30 cellular contexts compared by ENCODE assay signal in genomic region chr3:65878831-65879230, GRCh38.
A peak's percentile ranks its signal among the peaks of the same experiment; 100 is the strongest.
DNase-seq lines count a peak whose midpoint lies in the region; ATAC-seq, FAIRE-seq and TF ChIP-seq lines count a peak whose summit lies in the region.
"Had no signal": no experiment of that assay in that cellular context is flagged by ENCODE, and none has a peak within 500 bp of the region (broad histone marks: within the 10 kb centered on the region; RNA-seq: fewer than 3 reads in every experiment).

No MANE protein-coding gene starts in this region.

- POLR2A ChIA-PET in H1 (lab: Charles Lee; ENCODE audit: partially characterized antibody) = no interaction called here

- TF ChIP-seq CTCF in H9 (conservative IDR thresholded peaks at IDR 0.05) (no peak), H1 (IDR thresholded peaks at IDR 0.05; ENCODE audit: control extremely low read depth in 1 of 3, insufficient read depth in 1 of 3, low read depth in 1 of 3, low read length in 3 of 3) (no peak), left lung (IDR thresholded peaks at IDR 0.05) (no peak)

- no peak overlapping the region for H3T11ph ChIP-seq in H9 (ENCODE audit: low read length)

- no peak overlapping the region for H3K9ac ChIP-seq in H9 (ENCODE audit: extremely low read depth, insufficient read length, low read length)
- H3K9ac ChIP-seq in H1 (replicated peaks in 1 of 4; ENCODE audit: extremely low read depth in 1 of 4, low read depth in 3 of 4, low read length in 3 of 4) = no peak overlapping the region
- H3K9ac ChIP-seq in mesenchymal stem cell (ENCODE audit: low read length) = no peak overlapping the region

- H3K27ac ChIP-seq in H9 (ENCODE audit: insufficient read length, low read depth, low read length) (peak overlapping the region; percentile 52), H1 (ENCODE audit: low read depth, low read length) (no peak overlapping the region), mesenchymal stem cell (ENCODE audit: low read length, poor library complexity, severe bottlenecking) (no peak overlapping the region), left lung (no peak overlapping the region)
- H3K27ac ChIP-seq: colonic mucosa, lower lobe of right lung, RWPE1, SJSA1, tibial nerve had no signal

- H3K27ac Mint-ChIP-seq in H9 = peak overlapping the region; percentile 70 to 92 (median 91); a peak in 6 of 7 replicates
- H3K27ac Mint-ChIP-seq in stimulated activated naive CD8-positive, alpha-beta T cell treated with anti-CD3 and anti-CD28 coated beads, Interleukin-15, amount 100 ng/mL, for 72 hours = no peak overlapping the region
- H3K27ac Mint-ChIP-seq: activated CD4-positive, alpha-beta T cell treated with anti-CD3 and anti-CD28 coated beads, Interleukin-2, amount 10 ng/mL, durations not matched to agents 7 days and 5 days; activated naive CD8-positive, alpha-beta T cell treated with anti-CD3 and anti-CD28 coated beads for 36 hours; CD8-positive, alpha-beta T cell; naive thymus-derived CD8-positive, alpha-beta T cell had no signal

- H4K91ac ChIP-seq in H9 (ENCODE audit: insufficient read length, low read depth, low read length) (no peak overlapping the region), H1 (replicated peaks; ENCODE audit: insufficient read length, low read length) (no peak overlapping the region), mesenchymal stem cell (ENCODE audit: low read length) (peak overlapping the region; percentile 12)

- no peak overlapping the region for H4K8ac ChIP-seq in H9 (replicated peaks; ENCODE audit: insufficient read length, low read depth, low read length)
- peak overlapping the region; percentile 75 for H4K8ac ChIP-seq in H1 (ENCODE audit: extremely low read depth, insufficient read depth, low read length)
- no peak overlapping the region for H4K8ac ChIP-seq in mesenchymal stem cell (ENCODE audit: low read length)

- H3K4me3 Mint-ChIP-seq in H9 = peak overlapping the region in 1 of 2 experiments; percentile 69; a peak in 3 of 5 replicates
- no peak overlapping the region for H3K4me3 Mint-ChIP-seq in stimulated activated naive CD8-positive, alpha-beta T cell treated with anti-CD3 and anti-CD28 coated beads, Interleukin-15, amount 100 ng/mL, for 72 hours
- H3K4me3 Mint-ChIP-seq: activated CD4-positive, alpha-beta T cell treated with anti-CD3 and anti-CD28 coated beads, Interleukin-2, amount 10 ng/mL, durations not matched to agents 7 days and 5 days; activated naive CD8-positive, alpha-beta T cell treated with anti-CD3 and anti-CD28 coated beads for 36 hours; activated T-cell treated with anti-CD3 and anti-CD28 coated beads, Interleukin-2, amount 50 U/mL, for 4 hours; CD8-positive, alpha-beta T cell; naive thymus-derived CD8-positive, alpha-beta T cell had no signal

- intact Hi-C loops in left lung (cut with DNase I) = no loop called here

- H4K20me1 ChIP-seq in H9 (ENCODE audit: control insufficient read depth, insufficient read depth, insufficient read length) (no peaks in the 10 kb centered on the region), H1 (replicated peaks in 1 of 2; ENCODE audit: control insufficient read depth in 1 of 2, insufficient read depth in 2 of 2, low read length in 2 of 2) (no peaks in the 10 kb centered on the region)

- FAIRE-seq in H1 (lab: Jason Lieb, UNC) = peak; percentile 28
- FAIRE-seq: bronchial epithelial cell had no signal

- TF ChIP-seq RAD21 in H1 (IDR thresholded peaks at IDR 0.05 in 1 of 2, conservative IDR thresholded peaks at IDR 0.05 in 1 of 2; ENCODE audit: low read depth in 2 of 2, low read length in 2 of 2) = no peak

- H3K36me3 ChIP-seq in H1 (ENCODE audit: control insufficient read depth in 2 of 4, insufficient read depth in 4 of 4, low read length in 3 of 4) (no peaks in the 10 kb centered on the region), mesenchymal stem cell (ENCODE audit: control insufficient read depth in 1 of 2, insufficient read depth in 2 of 2, low read depth in 1 of 2, low read length in 2 of 2) (no peaks in the 10 kb centered on the region), left lung (no peaks in the 10 kb centered on the region)
- H3K36me3 ChIP-seq: BE2C, colonic mucosa, lower lobe of right lung, SJSA1, tibial nerve had no signal

- H3K4me2 ChIP-seq in H9 (ENCODE audit: insufficient read depth, insufficient read length, low read length) (no peak overlapping the region), H1 (ENCODE audit: insufficient read depth in 1 of 2, low read depth in 2 of 2, low read length in 2 of 2) (peak overlapping the region; percentile 28 to 30; a peak in 3 of 4 replicates), mesenchymal stem cell (ENCODE audit: low read length, poor library complexity, severe bottlenecking) (no peak overlapping the region)

- H2BK20ac ChIP-seq in H9 (ENCODE audit: low read depth, low read length, poor library complexity, severe bottlenecking) (no peak overlapping the region), H1 (ENCODE audit: low read length) (no peak overlapping the region)

- no peaks in the 10 kb centered on the region for H3K23me2 ChIP-seq in H9 (ENCODE audit: insufficient read length, low read depth, low read length, poor library complexity, severe bottlenecking)
- no peaks in the 10 kb centered on the region for H3K23me2 ChIP-seq in H1 (ENCODE audit: low read depth, low read length)

- H2BK15ac ChIP-seq in H9 (ENCODE audit: low read depth, low read length) = no peak overlapping the region
- no peak overlapping the region for H2BK15ac ChIP-seq in H1 (ENCODE audit: low read length)
- no peak overlapping the region for H2BK15ac ChIP-seq in mesenchymal stem cell (ENCODE audit: low read depth, poor library complexity, severe bottlenecking)

- no peaks in the 10 kb centered on the region for H3K27me3 ChIP-seq in H9 (ENCODE audit: insufficient read depth, low read length)
- no peaks in the 10 kb centered on the region for H3K27me3 ChIP-seq in H1 (replicated peaks in 1 of 4; ENCODE audit: control insufficient read depth in 3 of 4, extremely low read depth in 1 of 4, insufficient read depth in 3 of 4, low read length in 3 of 4)
- no peaks in the 10 kb centered on the region for H3K27me3 ChIP-seq in mesenchymal stem cell (ENCODE audit: control insufficient read depth in 1 of 2, insufficient read depth in 1 of 2, low read length in 2 of 2)
- H3K27me3 ChIP-seq in left lung = no peaks in the 10 kb centered on the region
- H3K27me3 ChIP-seq: BE2C, colonic mucosa, SJSA1, tibial nerve had no signal

- H3K56ac ChIP-seq in H9 (ENCODE audit: insufficient read length, low read depth, low read length) (no peak overlapping the region), H1 (replicated peaks; ENCODE audit: insufficient read length, low read depth, low read length) (no peak overlapping the region)

- H2AK5ac ChIP-seq in H9 (ENCODE audit: insufficient read length, low read length) (no peak overlapping the region), H1 (ENCODE audit: low read depth, low read length) (no peak overlapping the region), mesenchymal stem cell (ENCODE audit: low read length, severe bottlenecking) (peak overlapping the region; percentile 18)

- no peak overlapping the region for H2BK120ac ChIP-seq in H9 (ENCODE audit: low read depth, low read length, poor library complexity, severe bottlenecking)
- H2BK120ac ChIP-seq in H1 (replicated peaks; ENCODE audit: low read depth, low read length) = no peak overlapping the region
- H2BK120ac ChIP-seq in mesenchymal stem cell (ENCODE audit: low read depth, low read length) = no peak overlapping the region

- no peak overlapping the region for H4K5ac ChIP-seq in H9 (ENCODE audit: insufficient read length, low read depth, low read length)
- no peak overlapping the region for H4K5ac ChIP-seq in H1 (ENCODE audit: insufficient read length, low read depth, low read length)

- no peak overlapping the region for H2BK12ac ChIP-seq in H9 (ENCODE audit: insufficient read length, low read depth, low read length)
- H2BK12ac ChIP-seq in H1 (ENCODE audit: low read depth, low read length) = 0 out of 2 replicates have a peak overlapping the region, but pooled peaks have one; percentile 32
- H2BK12ac ChIP-seq in mesenchymal stem cell (ENCODE audit: low read length in 2 of 2) = no peak overlapping the region

- no peak overlapping the region for H3K18ac ChIP-seq in H9 (ENCODE audit: insufficient read length, low read depth, low read length)
- H3K18ac ChIP-seq in H1 (ENCODE audit: extremely low read depth, low read length) = no peak overlapping the region
- no peak overlapping the region for H3K18ac ChIP-seq in mesenchymal stem cell (ENCODE audit: low read depth in 1 of 2, low read length in 2 of 2)

- no peak for TF ChIP-seq EP300 in H1 (IDR thresholded peaks at IDR 0.05; ENCODE audit: borderline replicate concordance in 1 of 2, low read depth in 2 of 2, low read length in 2 of 2)

- H2BK5ac ChIP-seq in H9 (ENCODE audit: insufficient read length, low read length) = no peak overlapping the region
- H2BK5ac ChIP-seq in H1 (ENCODE audit: low read depth, low read length) = peak overlapping the region; percentile 63; the same call in 1 of the 2 replicates
- no peak overlapping the region for H2BK5ac ChIP-seq in mesenchymal stem cell (ENCODE audit: low read depth, low read length, poor library complexity, severe bottlenecking)

- no peak for TF ChIP-seq POLR2A in H1 (IDR thresholded peaks at IDR 0.05; ENCODE audit: control extremely low read depth in 1 of 2, low read depth in 2 of 2, low read length in 2 of 2)

- no peaks in the 10 kb centered on the region for H3K9me3 ChIP-seq in H9 (ENCODE audit: control insufficient read depth, low read depth, low read length)
- no peaks in the 10 kb centered on the region for H3K9me3 ChIP-seq in H1 (ENCODE audit: insufficient read depth in 2 of 2, low read depth in 1 of 2, low read length in 1 of 2)
- H3K9me3 ChIP-seq in mesenchymal stem cell (ENCODE audit: control insufficient read depth, low read length) = no peaks in the 10 kb centered on the region
- no peaks in the 10 kb centered on the region for H3K9me3 ChIP-seq in left lung
- H3K9me3 ChIP-seq: BE2C, colonic mucosa, lower lobe of right lung, SJSA1 had no signal

- WGBS in H9 (ENCODE audit: extremely low coverage, insufficient read length, low lambda C conversion rate) = no CpG with 5 or more reads among the region's 6 CpGs
- 57% methylated on average over 6 of the region's 6 CpGs; no CpG with 5 or more reads in 1 of the 2 experiments for WGBS in H1 (ENCODE audit: extremely low coverage in 1 of 2, insufficient coverage in 1 of 2, insufficient read length in 1 of 2, insufficient replicate concordance in 2 of 2, low coverage in 1 of 2, low lambda C conversion rate in 2 of 2, missing lambda C conversion rate in 1 of 2), 2 experiments
- WGBS in mesenchymal stem cell = 69% methylated on average over 5 of the region's 6 CpGs

- no peak overlapping the region for H3K4ac ChIP-seq in H9 (ENCODE audit: low read depth, low read length)
- H3K4ac ChIP-seq in H1 (replicated peaks; ENCODE audit: insufficient read length, low read depth, low read length) = no peak overlapping the region
- H3K4ac ChIP-seq in mesenchymal stem cell (ENCODE audit: low read depth in 1 of 2, low read length in 2 of 2) = no peak overlapping the region

- H3K4me1 Mint-ChIP-seq in H9 = peaks cover 29 to 30% of the 10 kb centered on the region in 2 experiments
- H3K4me1 Mint-ChIP-seq in stimulated activated naive CD8-positive, alpha-beta T cell treated with anti-CD3 and anti-CD28 coated beads, Interleukin-15, amount 100 ng/mL, for 72 hours = no peaks in the 10 kb centered on the region
- H3K4me1 Mint-ChIP-seq: activated CD4-positive, alpha-beta T cell treated with anti-CD3 and anti-CD28 coated beads, Interleukin-2, amount 10 ng/mL, durations not matched to agents 7 days and 5 days; activated naive CD8-positive, alpha-beta T cell treated with anti-CD3 and anti-CD28 coated beads for 36 hours; naive thymus-derived CD8-positive, alpha-beta T cell had no signal

- H3K9me3 Mint-ChIP-seq in H9 = no peaks in the 10 kb centered on the region
- H3K9me3 Mint-ChIP-seq in stimulated activated naive CD8-positive, alpha-beta T cell treated with anti-CD3 and anti-CD28 coated beads, Interleukin-15, amount 100 ng/mL, for 72 hours = peaks cover 0 to 6% of the 10 kb centered on the region in 2 donors
- H3K9me3 Mint-ChIP-seq: activated CD4-positive, alpha-beta T cell treated with anti-CD3 and anti-CD28 coated beads, Interleukin-2, amount 10 ng/mL, durations not matched to agents 7 days and 5 days; activated naive CD8-positive, alpha-beta T cell treated with anti-CD3 and anti-CD28 coated beads for 36 hours; CD8-positive, alpha-beta T cell had no signal

- H2AFZ ChIP-seq in H9 (ENCODE audit: low read length) = no peak overlapping the region
- H2AFZ ChIP-seq in H1 (ENCODE audit: low read length) = no peak overlapping the region
- H2AFZ ChIP-seq in mesenchymal stem cell (ENCODE audit: low read depth, low read length) = no peak overlapping the region

- peak overlapping the region in 1 of 4 experiments; percentile 2; a peak in 1 of 8 replicates for H3K4me3 ChIP-seq in H1 (ENCODE audit: extremely low read depth in 1 of 4, insufficient read depth in 2 of 4, low read depth in 3 of 4, low read length in 4 of 4)
- no peak overlapping the region for H3K4me3 ChIP-seq in mesenchymal stem cell (ENCODE audit: insufficient read depth in 1 of 2, low read depth in 1 of 2, low read length in 2 of 2)
- H3K4me3 ChIP-seq in left lung = no peak overlapping the region
- H3K4me3 ChIP-seq: colonic mucosa, lower lobe of right lung, SJSA1, tibial nerve had no signal

- DNase-seq in H9 = peak; percentile 66
- DNase-seq in NCI-H2081 treated with DMSO at 0.1 percent for 48 hours (lab: John Stamatoyannopoulos, UW) = peak; percentile 2
- DNase-seq in H1 (ENCODE audit: low read depth in 1 of 2, low spot score in 2 of 2) = peak in 1 of 2 experiments; percentile 50
- no peak for DNase-seq in mesenchymal stem cell
- no peak for DNase-seq in stimulated activated naive CD8-positive, alpha-beta T cell treated with anti-CD3 and anti-CD28 coated beads, Interleukin-15, amount 100 ng/mL, for 72 hours
- no peak for DNase-seq in left lung
- DNase-seq: ACHN; activated CD4-positive, alpha-beta T cell treated with anti-CD3 and anti-CD28 coated beads, Interleukin-2, amount 10 ng/mL, durations not matched to agents 7 days and 5 days; activated gamma-delta T cell; activated naive CD8-positive, alpha-beta T cell treated with anti-CD3 and anti-CD28 coated beads for 36 hours; activated T-cell treated with anti-CD3 and anti-CD28 coated beads, Interleukin-2, amount 50 U/mL, for 4 hours; anterior cingulate cortex; BE2C; CD8-positive, alpha-beta T cell; colonic mucosa; DMS 273 treated with DMSO at 0.1 percent for 48 hours; effector memory CD4-positive, alpha-beta T cell; IMR-90; lower lobe of right lung; naive thymus-derived CD8-positive, alpha-beta T cell; NCI-H187 treated with DMSO at 0.1 percent for 48 hours; NCI-H774; stimulated activated CD4-positive, alpha-beta T cell treated with anti-CD3 and anti-CD28 coated beads, Interleukin-4, amount 100 ng/mL, for 4 hours; T1000 had no signal

- H3K79me1 ChIP-seq in H9 (ENCODE audit: insufficient read depth, low read depth, low read length, poor library complexity, severe bottlenecking) (no peaks in the 10 kb centered on the region), H1 (ENCODE audit: low read depth, low read length) (no peaks in the 10 kb centered on the region; the same call in 1 of the 2 replicates), mesenchymal stem cell (replicated peaks; ENCODE audit: low read length, poor library complexity, severe bottlenecking) (peaks cover 29% of the 10 kb centered on the region)

- H3K23ac ChIP-seq in H9 (ENCODE audit: insufficient read length, low read depth, low read length) (no peak overlapping the region), H1 (ENCODE audit: insufficient read length) (no peak overlapping the region), mesenchymal stem cell (ENCODE audit: low read length in 2 of 2) (no peak overlapping the region)

- no peaks in the 10 kb centered on the region for H3K36me3 Mint-ChIP-seq in H9 (ENCODE audit: insufficient read depth in 1 of 3, low read depth in 3 of 3)
- H3K36me3 Mint-ChIP-seq: activated naive CD8-positive, alpha-beta T cell treated with anti-CD3 and anti-CD28 coated beads for 36 hours; CD8-positive, alpha-beta T cell; naive thymus-derived CD8-positive, alpha-beta T cell had no signal

- 0 out of 2 replicates have a peak overlapping the region, but pooled peaks have one; percentile 39 for H3K14ac ChIP-seq in H9 (ENCODE audit: insufficient read depth, low read length)
- H3K14ac ChIP-seq in H1 (ENCODE audit: insufficient read length) = no peak overlapping the region
- H3K14ac ChIP-seq in mesenchymal stem cell (ENCODE audit: low read length in 2 of 2) = no peak overlapping the region

- H3K79me2 ChIP-seq in H9 (ENCODE audit: insufficient read depth, low read length) (peaks cover 3% of the 10 kb centered on the region; the same call in 1 of the 2 replicates), H1 (ENCODE audit: control insufficient read depth in 1 of 2, insufficient read depth in 2 of 2, low read length in 2 of 2) (peaks cover 0 to 52% of the 10 kb centered on the region in 2 experiments; a peak in 2 of 4 replicates)

- peaks cover 4% of the 10 kb centered on the region; the same call in 1 of the 2 replicates for H3K4me1 ChIP-seq in H9 (ENCODE audit: insufficient read depth, low read length)
- peaks cover 3 to 9% (median 6%) of the 10 kb centered on the region in 4 experiments; a peak in 5 of 7 replicates for H3K4me1 ChIP-seq in H1 (replicated peaks in 1 of 4; ENCODE audit: control insufficient read depth in 3 of 4, insufficient read depth in 4 of 4, low read length in 3 of 4)
- H3K4me1 ChIP-seq in mesenchymal stem cell (ENCODE audit: control insufficient read depth, insufficient read depth, low read depth, low read length) = peaks cover 3% of the 10 kb centered on the region
- H3K4me1 ChIP-seq in left lung = peaks cover 4 to 5% of the 10 kb centered on the region in 2 donors
- H3K4me1 ChIP-seq: BE2C had no signal

- H3K27me3 Mint-ChIP-seq in H9 (ENCODE audit: low read depth) = no peaks in the 10 kb centered on the region
- no peaks in the 10 kb centered on the region for H3K27me3 Mint-ChIP-seq in stimulated activated naive CD8-positive, alpha-beta T cell treated with anti-CD3 and anti-CD28 coated beads, Interleukin-15, amount 100 ng/mL, for 72 hours
- H3K27me3 Mint-ChIP-seq: activated CD4-positive, alpha-beta T cell treated with anti-CD3 and anti-CD28 coated beads, Interleukin-2, amount 10 ng/mL, durations not matched to agents 7 days and 5 days; activated naive CD8-positive, alpha-beta T cell treated with anti-CD3 and anti-CD28 coated beads for 36 hours had no signal

- no peak for ATAC-seq in stimulated activated naive CD8-positive, alpha-beta T cell treated with anti-CD3 and anti-CD28 coated beads, Interleukin-15, amount 100 ng/mL, for 72 hours
- no peak for ATAC-seq in GM18858 (IDR thresholded peaks at IDR 0.05; ENCODE audit: unreplicated experiment)
- no peak for ATAC-seq in left lung
- ATAC-seq: activated T-cell treated with anti-CD3 and anti-CD28 coated beads, Interleukin-2, amount 50 U/mL, for 4 hours; CD8-positive, alpha-beta T cell; HCT116; lower lobe of right lung; naive thymus-derived CD8-positive, alpha-beta T cell had no signal

- CTCF ChIA-PET in H1 (lab: Charles Lee; ENCODE audit: partially characterized antibody) = interaction anchor here (0.6 to 1.6 kb wide), 5 partner anchors 11 to 257 kb away, joined by 3 to 4 read pairs (median 4); no protein-coding TSS in a partner anchor

Comparison
In these comparisons a context has a peak if more than half of its experiments do, and no peak if none do; other contexts are left out.
1. DNase-seq: peak in H9 (single experiment) and NCI-H2081 treated with DMSO at 0.1 percent for 48 hours (single experiment); none in mesenchymal stem cell (single experiment), stimulated activated naive CD8-positive, alpha-beta T cell treated with anti-CD3 and anti-CD28 coated beads, Interleukin-15, amount 100 ng/mL, for 72 hours (0 of 2) and left lung (0 of 2).
2. H3K4me2 ChIP-seq: peak in H1 (2 of 2); none in H9 (single experiment) and mesenchymal stem cell (single experiment).
3. H3K27ac Mint-ChIP-seq: peak in H9 (3 of 3); none in stimulated activated naive CD8-positive, alpha-beta T cell treated with anti-CD3 and anti-CD28 coated beads, Interleukin-15, amount 100 ng/mL, for 72 hours (0 of 2).